ENCODE assay signal across 8 cellular contexts in genomic region chr11:131186629-131187075, GRCh38.
DNase-seq lines count a peak whose midpoint lies in the region; ATAC-seq and TF ChIP-seq lines count a peak whose summit lies in the region.

No MANE protein-coding gene starts in this region.

- no peaks in the 10 kb centered on the region for H3K9me3 ChIP-seq in sigmoid colon

- no peaks in the 10 kb centered on the region for H3K36me3 Mint-ChIP-seq in glutamatergic neuron (ENCODE audit: unreplicated experiment)

- peaks cover 6% of the 10 kb centered on the region for H3K27me3 Mint-ChIP-seq in glutamatergic neuron (ENCODE audit: unreplicated experiment)

- no peak for TF ChIP-seq POLR2A in sigmoid colon (IDR thresholded peaks at IDR 0.05)

- no peak overlapping the region for H3K4me3 Mint-ChIP-seq in glutamatergic neuron (ENCODE audit: unreplicated experiment)

- no peaks in the 10 kb centered on the region for H3K36me3 ChIP-seq in sigmoid colon

- no peaks in the 10 kb centered on the region for H3K9me3 Mint-ChIP-seq in glutamatergic neuron (ENCODE audit: unreplicated experiment)

- TF ChIP-seq CTCF in epithelial cell of esophagus (IDR thresholded peaks at IDR 0.05; ENCODE audit: insufficient read depth, low read depth, low read length, missing control alignments): no peak
- no peak for TF ChIP-seq CTCF in glutamatergic neuron (IDR thresholded peaks at IDR 0.05; ENCODE audit: partially characterized antibody, unreplicated experiment)
- TF ChIP-seq CTCF in sigmoid colon (IDR thresholded peaks at IDR 0.05): no peak

- peak; percentile 5 for DNase-seq in epithelial cell of esophagus (ENCODE audit: low read depth)
- DNase-seq in glutamatergic neuron: no peak
- no peak for DNase-seq in sigmoid colon
- DNase-seq in NCI-H1436 treated with DMSO at 0.1 percent for 48 hours (lab: John Stamatoyannopoulos, UW): no peak
- DNase-seq in substantia nigra (lab: John Stamatoyannopoulos, UW): no peak

- no peaks in the 10 kb centered on the region for H3K4me1 Mint-ChIP-seq in glutamatergic neuron (ENCODE audit: low read depth, unreplicated experiment)

- H3K27ac Mint-ChIP-seq in glutamatergic neuron (ENCODE audit: unreplicated experiment): no peak overlapping the region

- peak; percentile 73 for ATAC-seq in GM18519 (IDR thresholded peaks at IDR 0.05; ENCODE audit: low FRiP score, unreplicated experiment)
- ATAC-seq in GM21360 (IDR thresholded peaks at IDR 0.05; ENCODE audit: unreplicated experiment): peak; percentile 93
- ATAC-seq in HG03196 (IDR thresholded peaks at IDR 0.05; ENCODE audit: unreplicated experiment): peak; percentile 94

- intact Hi-C loops in sigmoid colon (cut with DNase I): no loop called here

- H3K27me3 ChIP-seq in sigmoid colon: no peaks in the 10 kb centered on the region

- 17 to 45% methylated on average over 10 of the region's 10 CpGs for WGBS in sigmoid colon, 2 donors

- H3K4me3 ChIP-seq in epithelial cell of esophagus (ENCODE audit: low read length) (no peak overlapping the region), sigmoid colon (no peak overlapping the region)

- peaks cover 0 to 12% (median 8%) of the 10 kb centered on the region in 4 donors for H3K4me1 ChIP-seq in sigmoid colon

- H3K27ac ChIP-seq in sigmoid colon (no peak overlapping the region), substantia nigra (ENCODE audit: low read depth, low read length, poor library complexity, severe bottlenecking) (no peak overlapping the region)

- no peak for TF ChIP-seq EP300 in sigmoid colon (IDR thresholded peaks at IDR 0.05)
